ENCODE assay signal across 1 cellular context in the genomic region with DNA sequence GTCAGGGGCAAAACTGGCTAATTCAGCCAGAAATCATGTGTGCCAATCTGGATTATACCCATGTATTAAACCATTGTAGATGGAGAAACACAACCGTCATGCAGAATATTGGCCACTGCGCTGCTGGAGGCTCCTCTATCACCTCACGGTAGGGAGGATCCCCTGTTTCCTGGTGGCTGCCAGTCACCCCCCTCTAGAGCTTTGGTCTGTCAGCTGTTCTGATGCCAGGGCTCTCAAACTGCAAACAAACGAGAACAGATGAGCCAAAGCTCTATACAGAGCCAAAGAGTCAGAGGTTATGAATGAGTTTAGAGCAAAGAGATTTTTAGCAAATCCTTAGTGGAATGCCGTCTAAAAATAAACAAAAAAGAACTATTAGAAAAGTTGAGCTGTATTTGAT.
TF ChIP-seq lines count a peak whose summit lies in the region.

No MANE protein-coding gene starts in this region.

TF ChIP-seq in liver, 16 proteins besides CTCF, POLR2A, EP300 and RAD21 (continued from another document):
- TF ChIP-seq, protein P1, sequence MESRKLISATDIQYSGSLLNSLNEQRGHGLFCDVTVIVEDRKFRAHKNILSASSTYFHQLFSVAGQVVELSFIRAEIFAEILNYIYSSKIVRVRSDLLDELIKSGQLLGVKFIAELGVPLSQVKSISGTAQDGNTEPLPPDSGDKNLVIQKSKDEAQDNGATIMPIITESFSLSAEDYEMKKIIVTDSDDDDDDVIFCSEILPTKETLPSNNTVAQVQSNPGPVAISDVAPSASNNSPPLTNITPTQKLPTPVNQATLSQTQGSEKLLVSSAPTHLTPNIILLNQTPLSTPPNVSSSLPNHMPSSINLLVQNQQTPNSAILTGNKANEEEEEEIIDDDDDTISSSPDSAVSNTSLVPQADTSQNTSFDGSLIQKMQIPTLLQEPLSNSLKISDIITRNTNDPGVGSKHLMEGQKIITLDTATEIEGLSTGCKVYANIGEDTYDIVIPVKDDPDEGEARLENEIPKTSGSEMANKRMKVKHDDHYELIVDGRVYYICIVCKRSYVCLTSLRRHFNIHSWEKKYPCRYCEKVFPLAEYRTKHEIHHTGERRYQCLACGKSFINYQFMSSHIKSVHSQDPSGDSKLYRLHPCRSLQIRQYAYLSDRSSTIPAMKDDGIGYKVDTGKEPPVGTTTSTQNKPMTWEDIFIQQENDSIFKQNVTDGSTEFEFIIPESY (IDR thresholded peaks at IDR 0.05): peak; percentile 42
- no peak for TF ChIP-seq GABPA (IDR thresholded peaks at IDR 0.05 in 1 of 2, conservative IDR thresholded peaks at IDR 0.05 in 1 of 2)
